19 cellular contexts compared by ENCODE assay signal in genomic region chr2:70707706-70708105, GRCh38.
"Had no signal": no experiment of that assay in that cellular context is flagged by ENCODE, and none has a peak within 500 bp of the region (broad histone marks: within the 10 kb centered on the region; RNA-seq: fewer than 3 reads in every experiment).

No MANE protein-coding gene starts in this region.

- H3K4me3 Mint-ChIP-seq: dendritic cell treated with granulocyte-macrophage colony-stimulating factor and Interleukin-4, amounts not matched to agents 40 ng/mL and 50 ng/mL, for 4 days; effector memory CD8-positive, alpha-beta T cell; immature natural killer cell; memory B cell; nephron had no signal

- H3K27ac Mint-ChIP-seq: effector memory CD8-positive, alpha-beta T cell; immature natural killer cell; memory B cell; nephron had no signal

- H3K9me3 Mint-ChIP-seq: dendritic cell treated with granulocyte-macrophage colony-stimulating factor and Interleukin-4, amounts not matched to agents 40 ng/mL and 50 ng/mL, for 4 days; effector memory CD8-positive, alpha-beta T cell; immature natural killer cell; memory B cell; nephron had no signal

- H3K4me1 Mint-ChIP-seq: immature natural killer cell had no signal

- DNase-seq: effector memory CD8-positive, alpha-beta T cell; esophagus squamous epithelium; foreskin fibroblast; immature natural killer cell; kidney; left cardiac atrium; left ventricle myocardium inferior; lower lobe of right lung; midbrain; posterior cingulate gyrus; small intestine; stimulated activated CD4-positive, alpha-beta T cell treated with anti-CD3 and anti-CD28 coated beads, Interleukin-12 subunit alpha, Interleukin-12 subunit beta, amount 100 ng/mL, for 4 hours; stimulated activated naive CD4-positive, alpha-beta T cell treated with Interleukin-2 at 50 U/mL for 16 hours; tibial artery; uterus had no signal

- ATAC-seq: effector memory CD8-positive, alpha-beta T cell; gastroesophageal sphincter; left cardiac atrium; lower lobe of right lung had no signal

- H3K36me3 Mint-ChIP-seq: immature natural killer cell had no signal

- H3K27me3 Mint-ChIP-seq: memory B cell had no signal
